In the genomic region with DNA sequence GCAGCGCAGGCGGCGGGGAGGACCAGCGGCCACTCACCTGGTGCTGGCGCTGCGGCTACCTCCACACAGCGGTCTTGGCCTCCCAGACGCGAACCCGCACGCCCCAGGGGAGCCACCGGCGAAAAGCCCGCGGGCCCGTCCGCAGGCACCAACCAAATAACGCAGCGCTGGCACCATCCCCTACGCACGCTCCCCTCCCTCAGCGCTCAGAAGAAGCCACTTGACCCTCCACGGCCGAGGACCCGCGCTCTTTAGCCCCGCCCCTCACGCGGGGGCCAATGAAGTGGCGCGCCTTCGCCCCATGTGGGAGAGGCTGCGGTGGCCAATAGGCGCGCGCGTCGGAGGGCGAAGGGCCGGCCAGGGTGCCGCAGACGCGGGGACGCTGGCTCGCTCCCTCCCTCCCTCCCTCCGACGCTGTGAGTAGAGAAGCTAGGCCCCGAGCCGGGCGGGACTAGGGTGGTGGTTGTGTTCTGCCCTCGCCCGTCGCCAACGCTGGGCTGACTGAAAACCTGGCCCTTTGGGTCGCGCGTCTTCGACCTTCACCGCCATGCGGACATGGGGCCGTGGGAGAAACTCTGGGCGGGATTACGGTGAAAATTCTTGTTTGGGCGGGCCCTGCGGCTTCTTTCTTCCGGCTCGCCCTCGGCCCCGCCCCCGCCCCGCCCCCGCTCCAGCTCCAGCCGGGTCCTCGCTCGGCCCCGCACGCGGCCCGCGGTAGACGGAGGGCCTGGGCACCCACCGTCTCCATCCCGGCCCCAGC, we compare ENCODE assay signal across 1 cellular context.
A peak's percentile ranks its signal among the peaks of the same experiment; 100 is the strongest.
TF ChIP-seq lines count a peak whose summit lies in the region.

Gene DMAC2L, plus strand, starts transcription at position 351 of the 760 bp plus-strand sequence. CDS start 9,164 bp downstream, outside the sequence.
Gene L2HGDH, minus strand, starts transcription at position 256 of the 760 bp plus-strand sequence. Its CDS starts 79 bp downstream, at position 177.

TF ChIP-seq in SK-N-SH, 30 proteins besides CTCF, POLR2A, EP300 and RAD21 (continued from another document):
- TF ChIP-seq, protein P1, sequence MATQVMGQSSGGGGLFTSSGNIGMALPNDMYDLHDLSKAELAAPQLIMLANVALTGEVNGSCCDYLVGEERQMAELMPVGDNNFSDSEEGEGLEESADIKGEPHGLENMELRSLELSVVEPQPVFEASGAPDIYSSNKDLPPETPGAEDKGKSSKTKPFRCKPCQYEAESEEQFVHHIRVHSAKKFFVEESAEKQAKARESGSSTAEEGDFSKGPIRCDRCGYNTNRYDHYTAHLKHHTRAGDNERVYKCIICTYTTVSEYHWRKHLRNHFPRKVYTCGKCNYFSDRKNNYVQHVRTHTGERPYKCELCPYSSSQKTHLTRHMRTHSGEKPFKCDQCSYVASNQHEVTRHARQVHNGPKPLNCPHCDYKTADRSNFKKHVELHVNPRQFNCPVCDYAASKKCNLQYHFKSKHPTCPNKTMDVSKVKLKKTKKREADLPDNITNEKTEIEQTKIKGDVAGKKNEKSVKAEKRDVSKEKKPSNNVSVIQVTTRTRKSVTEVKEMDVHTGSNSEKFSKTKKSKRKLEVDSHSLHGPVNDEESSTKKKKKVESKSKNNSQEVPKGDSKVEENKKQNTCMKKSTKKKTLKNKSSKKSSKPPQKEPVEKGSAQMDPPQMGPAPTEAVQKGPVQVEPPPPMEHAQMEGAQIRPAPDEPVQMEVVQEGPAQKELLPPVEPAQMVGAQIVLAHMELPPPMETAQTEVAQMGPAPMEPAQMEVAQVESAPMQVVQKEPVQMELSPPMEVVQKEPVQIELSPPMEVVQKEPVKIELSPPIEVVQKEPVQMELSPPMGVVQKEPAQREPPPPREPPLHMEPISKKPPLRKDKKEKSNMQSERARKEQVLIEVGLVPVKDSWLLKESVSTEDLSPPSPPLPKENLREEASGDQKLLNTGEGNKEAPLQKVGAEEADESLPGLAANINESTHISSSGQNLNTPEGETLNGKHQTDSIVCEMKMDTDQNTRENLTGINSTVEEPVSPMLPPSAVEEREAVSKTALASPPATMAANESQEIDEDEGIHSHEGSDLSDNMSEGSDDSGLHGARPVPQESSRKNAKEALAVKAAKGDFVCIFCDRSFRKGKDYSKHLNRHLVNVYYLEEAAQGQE (IDR thresholded peaks at IDR 0.05; ENCODE audit: low read depth, low read length), result no peak
- TF ChIP-seq POLR2AphosphoS5 (IDR thresholded peaks at IDR 0.05; ENCODE audit: low read depth, low read length) (peak; percentile 81), NRF1 (IDR thresholded peaks at IDR 0.05; ENCODE audit: low read depth, low read length) (0 out of 2 replicates have a peak, but pooled peaks have one; percentile 20), MXI1 (IDR thresholded peaks at IDR 0.05; ENCODE audit: low read depth, low read length) (0 out of 2 replicates have a peak, but pooled peaks have one; percentile 61), CHD2 (IDR thresholded peaks at IDR 0.05; ENCODE audit: low read length, partially characterized antibody) (no peak), FOSL2 (IDR thresholded peaks at IDR 0.05; ENCODE audit: borderline replicate concordance, low read depth) (no peak), TAF1 (IDR thresholded peaks at IDR 0.05; ENCODE audit: borderline replicate concordance, low read depth, low read length) (no peak; the same call in none of the 2 replicates), TCF12 (IDR thresholded peaks at IDR 0.05) (no peak), RFX5 (IDR thresholded peaks at IDR 0.05; ENCODE audit: low read length) (no peak), NFIC (IDR thresholded peaks at IDR 0.05; ENCODE audit: borderline replicate concordance) (no peak), RCOR1 (IDR thresholded peaks at IDR 0.05; ENCODE audit: low read length) (no peak), EZH2phosphoT487 (IDR thresholded peaks at IDR 0.05; ENCODE audit: borderline replicate concordance, low read depth) (no peak), GABPA (IDR thresholded peaks at IDR 0.05; ENCODE audit: low read depth) (peak; percentile 41; the same call in 1 of the 2 replicates), SMC3 (IDR thresholded peaks at IDR 0.05; ENCODE audit: low read depth, low read length) (no peak), IRF3 (IDR thresholded peaks at IDR 0.05; ENCODE audit: low read depth, low read length) (no peak), ELF1 (IDR thresholded peaks at IDR 0.05) (peak; percentile 65; the same call in 1 of the 2 replicates), GATA2 (CRISPR knock-in tag; IDR thresholded peaks at IDR 0.05) (no peak), MEF2A (IDR thresholded peaks at IDR 0.05; ENCODE audit: borderline replicate concordance, low read depth) (no peak), RXRA (IDR thresholded peaks at IDR 0.05; ENCODE audit: borderline replicate concordance, low read depth) (no peak), FOXJ3 (CRISPR knock-in tag; IDR thresholded peaks at IDR 0.05) (no peak)
- TF ChIP-seq, protein P2, sequence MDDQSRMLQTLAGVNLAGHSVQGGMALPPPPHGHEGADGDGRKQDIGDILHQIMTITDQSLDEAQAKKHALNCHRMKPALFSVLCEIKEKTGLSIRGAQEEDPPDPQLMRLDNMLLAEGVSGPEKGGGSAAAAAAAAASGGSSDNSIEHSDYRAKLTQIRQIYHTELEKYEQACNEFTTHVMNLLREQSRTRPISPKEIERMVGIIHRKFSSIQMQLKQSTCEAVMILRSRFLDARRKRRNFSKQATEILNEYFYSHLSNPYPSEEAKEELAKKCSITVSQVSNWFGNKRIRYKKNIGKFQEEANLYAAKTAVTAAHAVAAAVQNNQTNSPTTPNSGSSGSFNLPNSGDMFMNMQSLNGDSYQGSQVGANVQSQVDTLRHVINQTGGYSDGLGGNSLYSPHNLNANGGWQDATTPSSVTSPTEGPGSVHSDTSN (IDR thresholded peaks at IDR 0.05), result no peak
- TF ChIP-seq, protein P3, sequence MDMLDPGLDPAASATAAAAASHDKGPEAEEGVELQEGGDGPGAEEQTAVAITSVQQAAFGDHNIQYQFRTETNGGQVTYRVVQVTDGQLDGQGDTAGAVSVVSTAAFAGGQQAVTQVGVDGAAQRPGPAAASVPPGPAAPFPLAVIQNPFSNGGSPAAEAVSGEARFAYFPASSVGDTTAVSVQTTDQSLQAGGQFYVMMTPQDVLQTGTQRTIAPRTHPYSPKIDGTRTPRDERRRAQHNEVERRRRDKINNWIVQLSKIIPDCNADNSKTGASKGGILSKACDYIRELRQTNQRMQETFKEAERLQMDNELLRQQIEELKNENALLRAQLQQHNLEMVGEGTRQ (IDR thresholded peaks at IDR 0.05; ENCODE audit: borderline replicate concordance, low read depth, low read length), result peak; percentile 40; the same call in 1 of the 2 replicates
- TF ChIP-seq, protein P4, sequence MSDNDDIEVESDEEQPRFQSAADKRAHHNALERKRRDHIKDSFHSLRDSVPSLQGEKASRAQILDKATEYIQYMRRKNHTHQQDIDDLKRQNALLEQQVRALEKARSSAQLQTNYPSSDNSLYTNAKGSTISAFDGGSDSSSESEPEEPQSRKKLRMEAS (IDR thresholded peaks at IDR 0.05; ENCODE audit: low read depth), result peak; percentile 98
